Comparison of ENCODE assay signal across 16 cellular contexts in the genomic region with DNA sequence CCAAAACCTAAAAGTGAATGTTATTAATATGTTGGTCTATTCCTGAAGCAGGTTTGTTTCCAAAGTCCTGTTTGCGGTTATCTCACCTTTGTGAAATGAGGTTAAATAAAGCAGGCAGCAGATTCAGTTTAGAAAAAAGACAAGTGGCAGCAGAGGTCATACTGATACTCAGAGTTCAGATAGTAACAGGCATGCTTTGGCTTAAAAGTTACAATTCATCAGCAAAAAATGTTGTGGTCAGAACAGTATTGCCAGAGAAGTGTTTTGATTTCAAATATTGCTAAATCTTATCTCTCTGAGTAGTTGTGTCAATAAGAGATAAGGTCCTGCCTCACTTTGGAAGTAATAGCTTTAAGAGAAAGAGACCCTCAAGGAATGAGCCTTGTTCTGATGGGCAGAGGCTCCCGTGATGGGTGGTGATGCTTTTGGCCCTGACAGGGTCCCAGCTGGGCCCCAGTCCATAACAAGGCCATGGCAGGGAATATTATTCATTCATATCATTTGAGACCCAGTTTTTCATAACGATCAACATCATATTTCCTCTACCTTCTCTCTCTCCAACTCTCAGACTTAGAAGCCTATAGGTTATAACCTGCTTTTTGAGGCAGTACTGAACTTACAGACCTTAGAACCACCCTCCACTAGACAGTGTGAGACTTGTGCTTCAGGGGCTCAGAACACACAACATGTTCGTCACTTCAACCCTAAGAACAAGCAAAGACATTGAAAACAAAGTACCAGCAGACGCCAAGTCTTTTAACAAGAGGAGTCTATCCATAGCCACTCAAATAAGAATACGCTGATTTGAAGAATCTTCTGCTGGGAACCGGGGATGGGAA. TPM values are rescaled to one million over a fixed set of nuclear protein-coding genes. Genes with fewer than 3 reads are reported as not detected.
A peak's percentile ranks its signal among the peaks of the same experiment; 100 is the strongest.
DNase-seq lines count a peak whose midpoint lies in the region; ATAC-seq and TF ChIP-seq lines count a peak whose summit lies in the region.
"Had no signal": no experiment of that assay in that cellular context is flagged by ENCODE, and none has a peak within 500 bp of the region (broad histone marks: within the 10 kb centered on the region; RNA-seq: fewer than 3 reads in every experiment).

No MANE protein-coding gene starts in this region.

- H2AFZ ChIP-seq in mesenchymal stem cell (ENCODE audit: low read depth, low read length): no peak overlapping the region

- no peak overlapping the region for H3K23ac ChIP-seq in mesenchymal stem cell (ENCODE audit: low read length in 2 of 2)

- CTCF ChIA-PET in Caco-2 (lab: Charles Lee): no interaction called here

- WGBS in mesenchymal stem cell: 82% methylated on average over 4 of the region's 7 CpGs

- no peak overlapping the region for H4K8ac ChIP-seq in mesenchymal stem cell (ENCODE audit: low read length)

- no peak overlapping the region for H3K4me3 ChIP-seq in Caco-2 (ENCODE audit: low read depth, low read length)
- H3K4me3 ChIP-seq in mesenchymal stem cell (ENCODE audit: insufficient read depth in 1 of 2, low read depth in 1 of 2, low read length in 2 of 2): no peak overlapping the region
- H3K4me3 ChIP-seq: mucosa of descending colon, tibial nerve had no signal

- TF ChIP-seq CTCF in Caco-2 (IDR thresholded peaks at IDR 0.05; ENCODE audit: insufficient read depth in 1 of 2, low read depth in 1 of 2, low read length in 1 of 2, severe bottlenecking in 1 of 2, unreplicated experiment in 1 of 2): no peak
- TF ChIP-seq CTCF in chondrocyte (IDR thresholded peaks at IDR 0.05): no peak

- H3K4me1 Mint-ChIP-seq in Caco-2 (ENCODE audit: low read depth, unreplicated experiment): peaks cover 38% of the 10 kb centered on the region
- H3K4me1 Mint-ChIP-seq in chondrocyte (ENCODE audit: low read depth): peaks cover 35% of the 10 kb centered on the region

- H3K36me3 ChIP-seq in Caco-2 (ENCODE audit: control insufficient read depth, insufficient read depth, low read length) (no peaks in the 10 kb centered on the region), mesenchymal stem cell (ENCODE audit: control insufficient read depth in 1 of 2, insufficient read depth in 2 of 2, low read depth in 1 of 2, low read length in 2 of 2) (no peaks in the 10 kb centered on the region)
- H3K36me3 ChIP-seq: tibial nerve had no signal

- no peak overlapping the region for H2BK15ac ChIP-seq in mesenchymal stem cell (ENCODE audit: low read depth, poor library complexity, severe bottlenecking)

- peaks cover 45% of the 10 kb centered on the region for H3K4me1 ChIP-seq in Caco-2
- H3K4me1 ChIP-seq in mesenchymal stem cell (ENCODE audit: control insufficient read depth, insufficient read depth, low read depth, low read length): peaks cover 4% of the 10 kb centered on the region

- no peak overlapping the region for H3K4me2 ChIP-seq in mesenchymal stem cell (ENCODE audit: low read length, poor library complexity, severe bottlenecking)

- H3K9ac ChIP-seq in mesenchymal stem cell (ENCODE audit: low read length): no peak overlapping the region

- no peaks in the 10 kb centered on the region for H3K79me1 ChIP-seq in mesenchymal stem cell (replicated peaks; ENCODE audit: low read length, poor library complexity, severe bottlenecking)

- no peak overlapping the region for H3K4me3 Mint-ChIP-seq in Caco-2 (ENCODE audit: unreplicated experiment)
- no peak overlapping the region for H3K4me3 Mint-ChIP-seq in chondrocyte (ENCODE audit: unreplicated experiment)
- H3K4me3 Mint-ChIP-seq: dendritic cell treated with granulocyte-macrophage colony-stimulating factor and Interleukin-4, amounts not matched to agents 40 ng/mL and 50 ng/mL, for 4 days had no signal

- ATAC-seq in GM21737 (IDR thresholded peaks at IDR 0.05; ENCODE audit: unreplicated experiment): no peak
- ATAC-seq: mucosa of descending colon had no signal

- H2BK5ac ChIP-seq in mesenchymal stem cell (ENCODE audit: low read depth, low read length, poor library complexity, severe bottlenecking): peak overlapping the region; percentile 20

- no peak overlapping the region for H4K91ac ChIP-seq in mesenchymal stem cell (ENCODE audit: low read length)

- H3K9me3 ChIP-seq in Caco-2 (no peaks in the 10 kb centered on the region), mesenchymal stem cell (ENCODE audit: control insufficient read depth, low read length) (no peaks in the 10 kb centered on the region)
- H3K9me3 ChIP-seq: mucosa of descending colon, tibial nerve had no signal

- no peak overlapping the region for H3K27ac ChIP-seq in mesenchymal stem cell (ENCODE audit: low read length, poor library complexity, severe bottlenecking)
- H3K27ac ChIP-seq: C4-2B had no signal

- peak overlapping the region in 1 of 2 experiments; percentile 63 for H2BK12ac ChIP-seq in mesenchymal stem cell (ENCODE audit: low read length in 2 of 2)

- no peak overlapping the region for H2BK120ac ChIP-seq in mesenchymal stem cell (ENCODE audit: low read depth, low read length)

- POLR2A ChIA-PET in Caco-2 (lab: Charles Lee): no interaction called here

- intact Hi-C loops in Caco-2 (cut with micrococcal nuclease; ENCODE audit: unreplicated experiment): loop anchor here (1.0 to 2.0 kb wide), 3 partner anchors 34 to 109 kb away; a partner anchor contains a TSS

- H3K27me3 Mint-ChIP-seq in Caco-2 (ENCODE audit: insufficient read depth, unreplicated experiment) (no peaks in the 10 kb centered on the region), chondrocyte (ENCODE audit: low read depth) (no peaks in the 10 kb centered on the region)
- H3K27me3 Mint-ChIP-seq: dendritic cell treated with granulocyte-macrophage colony-stimulating factor and Interleukin-4, amounts not matched to agents 40 ng/mL and 50 ng/mL, for 4 days had no signal

- H3K18ac ChIP-seq in mesenchymal stem cell (ENCODE audit: low read depth in 1 of 2, low read length in 2 of 2): peak overlapping the region in 1 of 2 experiments; percentile 60

- peak overlapping the region; percentile 18 to 67 for H3K4ac ChIP-seq in mesenchymal stem cell (ENCODE audit: low read depth in 1 of 2, low read length in 2 of 2)

- no peaks in the 10 kb centered on the region for H3K36me3 Mint-ChIP-seq in Caco-2 (ENCODE audit: insufficient read depth, unreplicated experiment)
- H3K36me3 Mint-ChIP-seq in chondrocyte (ENCODE audit: low read depth): no peaks in the 10 kb centered on the region

- DNase-seq in Caco-2 (peak; percentile 39 to 72), LoVo (ENCODE audit: low spot score) (peak; percentile 79), chondrocyte (ENCODE audit: low spot score) (no peak), mesenchymal stem cell (peak; percentile 43), germinal center (ENCODE audit: low spot score) (no peak), SHP77 treated with DMSO at 0.1 percent for 48 hours (lab: John Stamatoyannopoulos, UW) (no peak), anterior cingulate cortex (lab: John Stamatoyannopoulos, UW) (no peak)
- DNase-seq: activated CD4-positive, CD25-positive, alpha-beta regulatory T cell; activated gamma-delta T cell; hippocampal formation; mucosa of descending colon; NCI-H446 treated with DMSO at 0.1 percent for 48 hours had no signal

- H3K27ac Mint-ChIP-seq in Caco-2 (ENCODE audit: unreplicated experiment): peak overlapping the region; percentile 14
- H3K27ac Mint-ChIP-seq in chondrocyte (ENCODE audit: unreplicated experiment): peak overlapping the region; percentile 71
- H3K27ac Mint-ChIP-seq: dendritic cell treated with granulocyte-macrophage colony-stimulating factor and Interleukin-4, amounts not matched to agents 40 ng/mL and 50 ng/mL, for 4 days had no signal

- no TSS peak for BruUV-seq in Caco-2 (replicated peaks; lab: Mats Ljungman, UMichigan)

- H3K14ac ChIP-seq in mesenchymal stem cell (ENCODE audit: low read length in 2 of 2): no peak overlapping the region

- H3K9me3 Mint-ChIP-seq in Caco-2 (ENCODE audit: unreplicated experiment): peaks cover 21% of the 10 kb centered on the region
- H3K9me3 Mint-ChIP-seq in chondrocyte (ENCODE audit: low read depth): no peaks in the 10 kb centered on the region

- H3K27me3 ChIP-seq in Caco-2 (replicated peaks; ENCODE audit: control insufficient read depth, insufficient read depth, low read length): no peaks in the 10 kb centered on the region
- no peaks in the 10 kb centered on the region for H3K27me3 ChIP-seq in mesenchymal stem cell (ENCODE audit: control insufficient read depth in 1 of 2, insufficient read depth in 1 of 2, low read length in 2 of 2)
- H3K27me3 ChIP-seq: tibial nerve had no signal

- H2AK5ac ChIP-seq in mesenchymal stem cell (ENCODE audit: low read length, severe bottlenecking): peak overlapping the region; percentile 93

RNA-seq across cellular contexts. Expression of a gene that starts 58.5 kb away (rescaled TPM):
- total RNA-seq in Caco-2 (2022): 39.0 and 39.4 TPM in 2 replicates
- 123 to 145 TPM (median 143 TPM) in 3 replicates for total RNA-seq in chondrocyte
- 143 TPM for polyA plus RNA-seq in mesenchymal stem cell (2013, experiment 1 of 2)
- 140 TPM for polyA plus RNA-seq in mesenchymal stem cell (2013, experiment 2 of 2)

Comparison
In these comparisons a context has a peak if more than half of its experiments do, and no peak if none do; other contexts are left out.
1. DNase-seq: peak in Caco-2 (2 of 2), LoVo (single experiment) and mesenchymal stem cell (single experiment); none in chondrocyte (single experiment), germinal center (single experiment), SHP77 treated with DMSO at 0.1 percent for 48 hours (single experiment) and anterior cingulate cortex (0 of 58).